13 cellular contexts compared by ENCODE assay signal in the genomic region with DNA sequence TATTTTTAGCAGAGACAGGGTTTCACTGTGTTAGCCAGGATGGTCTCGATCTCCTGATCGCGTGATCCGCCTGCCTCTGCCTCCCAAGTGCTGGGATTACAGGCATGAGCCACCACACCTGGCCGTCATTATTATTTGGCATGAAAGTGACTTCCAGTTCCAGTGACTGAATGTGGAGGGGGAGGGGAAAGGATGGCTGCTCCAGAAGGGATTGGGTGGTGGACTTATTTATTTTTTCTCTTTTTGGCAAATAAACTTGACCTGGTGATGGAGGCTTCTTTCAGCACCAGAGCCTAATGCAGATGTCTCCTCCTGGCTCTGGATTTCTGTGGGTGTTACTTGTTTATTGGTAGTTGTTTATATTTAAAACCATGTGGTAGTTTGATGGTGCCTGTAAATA.
"Had no signal": no experiment of that assay in that cellular context is flagged by ENCODE, and none has a peak within 500 bp of the region (broad histone marks: within the 10 kb centered on the region; RNA-seq: fewer than 3 reads in every experiment).

No MANE protein-coding gene starts in this region.

- FAIRE-seq: islet of Langerhans had no signal

- H3K27ac Mint-ChIP-seq: activated naive CD4-positive, alpha-beta T cell treated with anti-CD3 and anti-CD28 coated beads, Interleukin-2, amount 50 U/mL, for 24 hours; effector memory CD8-positive, alpha-beta T cell; natural killer cell treated with Interleukin-12 subunit alpha and Interleukin-12 subunit beta and Interleukin-15 and Interleukin-18, amount 100 ng/mL, for 72 hours had no signal

- H3K9me3 ChIP-seq: body of pancreas, left lung, sigmoid colon, upper lobe of right lung had no signal

- H3K4me1 ChIP-seq: left lung, upper lobe of right lung had no signal

- H3K27me3 ChIP-seq: body of pancreas, left lung, sigmoid colon, upper lobe of right lung had no signal

- H3K36me3 ChIP-seq: left lung, sigmoid colon, upper lobe of right lung had no signal

- H3K9me3 Mint-ChIP-seq: activated naive CD4-positive, alpha-beta T cell treated with anti-CD3 and anti-CD28 coated beads, Interleukin-2, amount 50 U/mL, for 24 hours; effector memory CD8-positive, alpha-beta T cell; natural killer cell treated with Interleukin-12 subunit alpha and Interleukin-12 subunit beta and Interleukin-15 and Interleukin-18, amount 100 ng/mL, for 72 hours had no signal

- H3K4me3 ChIP-seq: body of pancreas, left lung, sigmoid colon, upper lobe of right lung had no signal

- DNase-seq: activated CD4-positive, alpha-beta T cell treated with anti-CD3 and anti-CD28 coated beads, Interleukin-2, amount 50 U/mL, for 1 hour; activated T-cell treated with anti-CD3 and anti-CD28 coated beads for 4 hours; central memory CD4-positive, alpha-beta T cell; effector memory CD8-positive, alpha-beta T cell; stimulated activated CD4-positive, alpha-beta T cell treated with anti-CD3 and anti-CD28 coated beads, Interleukin-12 subunit alpha, Interleukin-12 subunit beta, amount 100 ng/mL, for 4 hours; stimulated activated naive CD4-positive, alpha-beta T cell; upper lobe of right lung had no signal

- ATAC-seq: effector memory CD8-positive, alpha-beta T cell; natural killer cell treated with Interleukin-12 subunit alpha and Interleukin-12 subunit beta and Interleukin-15 and Interleukin-18, amount 100 ng/mL, for 72 hours; upper lobe of right lung had no signal

- H3K27ac ChIP-seq: body of pancreas, left lung, sigmoid colon, upper lobe of right lung had no signal

- H3K36me3 Mint-ChIP-seq: activated naive CD4-positive, alpha-beta T cell treated with anti-CD3 and anti-CD28 coated beads, Interleukin-2, amount 50 U/mL, for 24 hours; natural killer cell treated with Interleukin-12 subunit alpha and Interleukin-12 subunit beta and Interleukin-15 and Interleukin-18, amount 100 ng/mL, for 72 hours had no signal

- H3K4me3 Mint-ChIP-seq: activated naive CD4-positive, alpha-beta T cell treated with anti-CD3 and anti-CD28 coated beads, Interleukin-2, amount 50 U/mL, for 24 hours; effector memory CD8-positive, alpha-beta T cell; natural killer cell treated with Interleukin-12 subunit alpha and Interleukin-12 subunit beta and Interleukin-15 and Interleukin-18, amount 100 ng/mL, for 72 hours had no signal
